ENCODE assay signal across 1 cellular context in genomic region chr12:47777741-47778558, GRCh38.
TF ChIP-seq lines count a peak whose summit lies in the region.

No MANE protein-coding gene starts in this region.

TF ChIP-seq in K562, 482 proteins besides CTCF, POLR2A, EP300 and RAD21 (continued from another document and continues in another):
- TF ChIP-seq ZNF407 (IDR thresholded peaks at IDR 0.05; ENCODE audit: low read depth), result 0 out of 2 replicates have a peak, but pooled peaks have one; percentile 20
- TF ChIP-seq, protein P1, sequence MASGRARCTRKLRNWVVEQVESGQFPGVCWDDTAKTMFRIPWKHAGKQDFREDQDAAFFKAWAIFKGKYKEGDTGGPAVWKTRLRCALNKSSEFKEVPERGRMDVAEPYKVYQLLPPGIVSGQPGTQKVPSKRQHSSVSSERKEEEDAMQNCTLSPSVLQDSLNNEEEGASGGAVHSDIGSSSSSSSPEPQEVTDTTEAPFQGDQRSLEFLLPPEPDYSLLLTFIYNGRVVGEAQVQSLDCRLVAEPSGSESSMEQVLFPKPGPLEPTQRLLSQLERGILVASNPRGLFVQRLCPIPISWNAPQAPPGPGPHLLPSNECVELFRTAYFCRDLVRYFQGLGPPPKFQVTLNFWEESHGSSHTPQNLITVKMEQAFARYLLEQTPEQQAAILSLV (tag; IDR thresholded peaks at IDR 0.05), result no peak
- peak; percentile 88 for TF ChIP-seq ZNF175 (CRISPR knock-in tag; IDR thresholded peaks at IDR 0.05; ENCODE audit: low read depth)
- no peak for TF ChIP-seq ZNF511 (CRISPR knock-in tag; IDR thresholded peaks at IDR 0.05)
- TF ChIP-seq, protein P2, sequence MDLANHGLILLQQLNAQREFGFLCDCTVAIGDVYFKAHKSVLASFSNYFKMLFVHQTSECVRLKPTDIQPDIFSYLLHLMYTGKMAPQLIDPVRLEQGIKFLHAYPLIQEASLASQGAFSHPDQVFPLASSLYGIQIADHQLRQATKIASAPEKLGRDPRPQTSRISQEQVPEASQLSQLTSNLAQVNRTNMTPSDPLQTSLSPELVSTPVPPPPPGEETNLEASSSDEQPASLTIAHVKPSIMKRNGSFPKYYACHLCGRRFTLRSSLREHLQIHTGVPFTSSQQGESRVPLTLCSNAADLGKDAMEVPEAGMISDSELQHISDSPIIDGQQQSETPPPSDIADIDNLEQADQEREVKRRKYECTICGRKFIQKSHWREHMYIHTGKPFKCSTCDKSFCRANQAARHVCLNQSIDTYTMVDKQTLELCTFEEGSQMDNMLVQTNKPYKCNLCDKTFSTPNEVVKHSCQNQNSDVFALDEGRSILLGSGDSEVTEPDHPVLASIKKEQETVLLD (IDR thresholded peaks at IDR 0.05), result peak; percentile 41; the same call in 1 of the 2 replicates
- TF ChIP-seq, protein P3, sequence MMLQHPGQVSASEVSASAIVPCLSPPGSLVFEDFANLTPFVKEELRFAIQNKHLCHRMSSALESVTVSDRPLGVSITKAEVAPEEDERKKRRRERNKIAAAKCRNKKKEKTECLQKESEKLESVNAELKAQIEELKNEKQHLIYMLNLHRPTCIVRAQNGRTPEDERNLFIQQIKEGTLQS (IDR thresholded peaks at IDR 0.05), result no peak
- TF ChIP-seq, protein P3 (CRISPR knock-in tag; conservative IDR thresholded peaks at IDR 0.05), result no peak
- TF ChIP-seq SMARCC2 (IDR thresholded peaks at IDR 0.05; ENCODE audit: low read depth), result no peak
- TF ChIP-seq ZBTB5 (IDR thresholded peaks at IDR 0.05), result no peak
- no peak for TF ChIP-seq NFATC3 (IDR thresholded peaks at IDR 0.05)
- TF ChIP-seq LCOR (CRISPR knock-in tag; IDR thresholded peaks at IDR 0.05), result peak; percentile 70; the same call in 1 of the 2 replicates
- TF ChIP-seq, protein P4, sequence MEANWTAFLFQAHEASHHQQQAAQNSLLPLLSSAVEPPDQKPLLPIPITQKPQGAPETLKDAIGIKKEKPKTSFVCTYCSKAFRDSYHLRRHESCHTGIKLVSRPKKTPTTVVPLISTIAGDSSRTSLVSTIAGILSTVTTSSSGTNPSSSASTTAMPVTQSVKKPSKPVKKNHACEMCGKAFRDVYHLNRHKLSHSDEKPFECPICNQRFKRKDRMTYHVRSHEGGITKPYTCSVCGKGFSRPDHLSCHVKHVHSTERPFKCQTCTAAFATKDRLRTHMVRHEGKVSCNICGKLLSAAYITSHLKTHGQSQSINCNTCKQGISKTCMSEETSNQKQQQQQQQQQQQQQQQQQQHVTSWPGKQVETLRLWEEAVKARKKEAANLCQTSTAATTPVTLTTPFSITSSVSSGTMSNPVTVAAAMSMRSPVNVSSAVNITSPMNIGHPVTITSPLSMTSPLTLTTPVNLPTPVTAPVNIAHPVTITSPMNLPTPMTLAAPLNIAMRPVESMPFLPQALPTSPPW (CRISPR knock-in tag; IDR thresholded peaks at IDR 0.05), result peak; percentile 49; the same call in 1 of the 2 replicates
- peak; percentile 39 for TF ChIP-seq CXXC5 (CRISPR knock-in tag; IDR thresholded peaks at IDR 0.05)
- no peak for TF ChIP-seq RBM39 (optimal IDR thresholded peaks at IDR 0.05; ENCODE audit: low read depth, low read length)
- peak; percentile 97 for TF ChIP-seq CBFA2T2 (conservative IDR thresholded peaks at IDR 0.05)
- no peak for TF ChIP-seq JUNB (CRISPR knock-in tag; conservative IDR thresholded peaks at IDR 0.05)
- TF ChIP-seq ZNF644 (tag; IDR thresholded peaks at IDR 0.05; ENCODE audit: low read depth), result peak; percentile 79; the same call in 1 of the 2 replicates
- 0 out of 4 replicates have a peak, but pooled peaks of 1 of the 2 experiments have one; percentile 63 for TF ChIP-seq ZNF318 (IDR thresholded peaks at IDR 0.05; ENCODE audit: borderline replicate concordance in 1 of 2, low read depth in 1 of 2)
- TF ChIP-seq LEF1 (IDR thresholded peaks at IDR 0.05), result peak; percentile 81; the same call in 1 of the 2 replicates
- no peak for TF ChIP-seq ZNF165 (CRISPR knock-in tag; IDR thresholded peaks at IDR 0.05; ENCODE audit: borderline replicate concordance)
